Comparison of ENCODE assay signal across 25 cellular contexts in the genomic region with DNA sequence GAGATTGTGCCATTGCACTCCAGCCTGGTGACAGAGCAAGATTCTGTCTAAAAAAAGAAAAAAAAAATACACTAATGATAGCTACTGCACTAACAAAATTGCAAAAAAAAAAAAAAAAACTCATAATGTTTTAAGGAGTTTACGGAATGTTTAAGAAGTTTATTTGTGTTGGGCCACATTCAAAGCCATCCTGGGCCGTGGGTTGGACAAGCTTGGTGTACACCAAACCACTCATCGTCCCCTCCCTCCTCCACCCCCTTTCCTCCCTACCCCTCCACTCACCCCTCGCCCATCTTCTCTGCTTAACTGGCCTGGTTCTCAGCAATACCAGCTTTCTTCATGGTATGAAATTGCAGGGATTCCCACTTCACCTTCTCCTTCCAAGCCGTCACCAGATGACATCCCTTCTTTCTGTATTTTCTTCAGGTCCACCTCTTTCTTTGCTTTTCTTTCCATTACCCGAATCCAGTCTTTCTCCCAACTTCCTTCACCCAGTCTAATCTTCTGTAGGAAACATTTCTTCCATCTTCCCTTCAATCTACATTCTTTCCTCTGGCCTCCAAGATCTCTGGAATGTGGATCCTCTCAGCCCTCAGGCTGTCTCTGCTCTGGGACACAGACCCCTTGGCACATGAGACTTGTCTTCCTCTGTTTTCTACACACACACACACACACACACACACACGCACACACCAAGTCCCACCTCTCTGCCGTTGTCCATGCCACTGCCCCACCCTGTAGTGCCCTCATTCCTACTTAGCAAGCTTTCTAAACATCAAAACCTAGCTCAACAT. TPM values are rescaled to one million over a fixed set of nuclear protein-coding genes. Genes with fewer than 3 reads are reported as not detected.
DNase-seq lines count a peak whose midpoint lies in the region; ATAC-seq and TF ChIP-seq lines count a peak whose summit lies in the region.
"Had no signal": no experiment of that assay in that cellular context is flagged by ENCODE, and none has a peak within 500 bp of the region (broad histone marks: within the 10 kb centered on the region; RNA-seq: fewer than 3 reads in every experiment).

No MANE protein-coding gene starts in this region.

- POLR2A ChIA-PET in CD4-positive, alpha-beta T cell (lab: Charles Lee): no interaction called here

- peaks cover 1% of the 10 kb centered on the region for H3K27me3 ChIP-seq in CD4-positive, alpha-beta T cell (ENCODE audit: control insufficient read depth, insufficient read depth, low read length)
- H3K27me3 ChIP-seq in NT2/D1 (ENCODE audit: insufficient read depth, insufficient read length) (peaks cover 36% of the 10 kb centered on the region), prostate gland (replicated peaks; ENCODE audit: insufficient read depth) (no peaks in the 10 kb centered on the region)
- H3K27me3 ChIP-seq: pancreas, thyroid gland had no signal

- H3K9me3 Mint-ChIP-seq in CD4-positive, alpha-beta T cell: no peaks in the 10 kb centered on the region
- H3K9me3 Mint-ChIP-seq: naive thymus-derived CD8-positive, alpha-beta T cell; stimulated activated naive CD8-positive, alpha-beta T cell treated with anti-CD3 and anti-CD28 coated beads, Interleukin-15, amount 100 ng/mL, for 72 hours; T-helper 2 cell treated with Interferon-gamma antibody and Interleukin-4, amounts not matched to agents 5 μg/mL and 100 μg/mL, for 36 hours had no signal

- H3K4me3 ChIP-seq in NT2/D1 (ENCODE audit: insufficient read length, low read depth): no peak overlapping the region
- no peak overlapping the region for H3K4me3 ChIP-seq in prostate gland
- H3K4me3 ChIP-seq: pancreas, smooth muscle cell, thyroid gland had no signal

- no peak overlapping the region for H3K27ac Mint-ChIP-seq in CD4-positive, alpha-beta T cell
- H3K27ac Mint-ChIP-seq: naive thymus-derived CD8-positive, alpha-beta T cell; stimulated activated naive CD8-positive, alpha-beta T cell treated with anti-CD3 and anti-CD28 coated beads, Interleukin-15, amount 100 ng/mL, for 72 hours; T-helper 2 cell treated with Interferon-gamma antibody and Interleukin-4, amounts not matched to agents 5 μg/mL and 100 μg/mL, for 36 hours had no signal

- TF ChIP-seq POLR2A in prostate gland (IDR thresholded peaks at IDR 0.05): no peak

- no peak for TF ChIP-seq CTCF in CD4-positive, alpha-beta T cell (IDR thresholded peaks at IDR 0.05)
- TF ChIP-seq CTCF in prostate gland (IDR thresholded peaks at IDR 0.05) (no peak), GM10266 (IDR thresholded peaks at IDR 0.05; ENCODE audit: control insufficient read depth, insufficient read depth, low read depth, missing control alignments) (no peak)

- DNase-seq in CD4-positive, alpha-beta T cell: no peak
- DNase-seq in NT2/D1 (ENCODE audit: low read depth, low spot score) (peak; percentile 57), fibroblast of the conjunctiva (ENCODE audit: low read depth) (peak; percentile 3), prostate gland (ENCODE audit: low spot score) (no peak), UCSD-AML1 (lab: John Stamatoyannopoulos, UW; ENCODE audit: unreplicated experiment) (no peak), GM10266 (ENCODE audit: extremely low spot score) (no peak)
- DNase-seq: activated CD4-positive, alpha-beta T cell treated with anti-CD3 and anti-CD28 coated beads for 4 hours; activated naive CD4-positive, alpha-beta T cell treated with Interleukin-2 at 50 U/mL for 16 hours; activated T-cell treated with anti-CD3 and anti-CD28 coated beads, Interleukin-2, amount 50 U/mL, for 48 hours; HCEC 1CT; Karpas-422; kidney; naive thymus-derived CD8-positive, alpha-beta T cell; NCI-H146; NCI-H446 treated with DMSO at 0.1 percent for 48 hours; pancreas; stimulated activated CD4-positive, alpha-beta T cell treated with anti-CD3 and anti-CD28 coated beads, Interleukin-1b, Interleukin-23, amount 100 ng/mL, for 48 hours; stimulated activated CD8-positive, alpha-beta memory T cell treated with anti-CD3 and anti-CD28 coated beads, Interleukin-4, amount 100 ng/mL, for 48 hours; stimulated activated naive CD8-positive, alpha-beta T cell treated with anti-CD3 and anti-CD28 coated beads, Interleukin-15, amount 100 ng/mL, for 72 hours had no signal

- H3K9me3 ChIP-seq in CD4-positive, alpha-beta T cell (ENCODE audit: control insufficient read depth, low read length): no peaks in the 10 kb centered on the region
- H3K9me3 ChIP-seq in NT2/D1 (ENCODE audit: insufficient read depth, low read length): no peaks in the 10 kb centered on the region
- no peaks in the 10 kb centered on the region for H3K9me3 ChIP-seq in prostate gland
- H3K9me3 ChIP-seq: pancreas, thyroid gland had no signal

- H3K4me1 ChIP-seq in NT2/D1 (ENCODE audit: insufficient read depth, insufficient read length) (peaks cover 10% of the 10 kb centered on the region), prostate gland (replicated peaks) (peaks cover 19% of the 10 kb centered on the region)

- 58% methylated on average over 8 of the region's 8 CpGs for WGBS in prostate gland

- H3K36me3 Mint-ChIP-seq in CD4-positive, alpha-beta T cell (ENCODE audit: low read depth): no peaks in the 10 kb centered on the region
- H3K36me3 Mint-ChIP-seq: naive thymus-derived CD8-positive, alpha-beta T cell had no signal

- no peak for ATAC-seq in CD4-positive, alpha-beta T cell (ENCODE audit: poor library complexity)
- no peak for ATAC-seq in GM21360 (IDR thresholded peaks at IDR 0.05; ENCODE audit: unreplicated experiment)
- ATAC-seq: naive thymus-derived CD8-positive, alpha-beta T cell; pancreas; Right ventricle myocardium inferior; stimulated activated naive CD8-positive, alpha-beta T cell treated with anti-CD3 and anti-CD28 coated beads, Interleukin-15, amount 100 ng/mL, for 72 hours had no signal

- no peak overlapping the region for H3K9ac ChIP-seq in NT2/D1 (ENCODE audit: insufficient read length, low read depth)

- H3K36me3 ChIP-seq in NT2/D1 (ENCODE audit: insufficient read depth, insufficient read length, low read length) (no peaks in the 10 kb centered on the region), prostate gland (no peaks in the 10 kb centered on the region)
- H3K36me3 ChIP-seq: pancreas, thyroid gland had no signal

- no peak overlapping the region for H3K27ac ChIP-seq in CD4-positive, alpha-beta T cell (ENCODE audit: low read depth, low read length)
- peak overlapping the region; percentile 92 to 94 for H3K27ac ChIP-seq in prostate gland
- H3K27ac ChIP-seq: pancreas, thyroid gland had no signal

- no peaks in the 10 kb centered on the region for H3K4me1 Mint-ChIP-seq in CD4-positive, alpha-beta T cell (ENCODE audit: low read depth)

- intact Hi-C loops in CD4-positive, alpha-beta T cell (cut with DNase I, micrococcal nuclease): loop anchor here in 1 of 2 experiments (5.0 kb wide), 1 partner anchor 138 kb away; the partner anchor contains the start of gene AP3S2
- intact Hi-C loops in prostate gland (cut with DNase I): loop anchor here (5.0 kb wide), 1 partner anchor 458 kb away; no protein-coding TSS in a partner anchor

- CTCF ChIA-PET in CD4-positive, alpha-beta T cell (lab: Charles Lee): no interaction called here

- H3K4me3 Mint-ChIP-seq in CD4-positive, alpha-beta T cell: peak overlapping the region; percentile 56
- H3K4me3 Mint-ChIP-seq: stimulated activated naive CD8-positive, alpha-beta T cell treated with anti-CD3 and anti-CD28 coated beads, Interleukin-15, amount 100 ng/mL, for 72 hours; T-helper 2 cell treated with Interferon-gamma antibody and Interleukin-4, amounts not matched to agents 5 μg/mL and 100 μg/mL, for 36 hours had no signal

- peaks cover 18% of the 10 kb centered on the region for H3K27me3 Mint-ChIP-seq in CD4-positive, alpha-beta T cell

RNA-seq across cellular contexts. Expression of gene MESP1, which starts 3.5 kb away (rescaled TPM):
- total RNA-seq in CD4-positive, alpha-beta T cell: under 1 TPM in 1 of 2 experiments, not detected in 1; 0.22 TPM
- total RNA-seq in prostate gland: 10 to 100 TPM; 11.5 to 67.4 TPM
- total RNA-seq: smooth muscle cell had no signal

RNA-seq across cellular contexts. Expression of gene MESP2, which starts 21.6 kb away (rescaled TPM):
- not detected for total RNA-seq in CD4-positive, alpha-beta T cell
- total RNA-seq in prostate gland: 1 to 10 TPM in 1 of 2 donors, not detected in 1; 1.4 TPM
- total RNA-seq: liver; naive thymus-derived CD8-positive, alpha-beta T cell; smooth muscle cell had no signal

Comparison
In these comparisons a context has a peak if more than half of its experiments do, and no peak if none do; other contexts are left out.
1. DNase-seq: peak in NT2/D1 (single experiment) and fibroblast of the conjunctiva (single experiment); none in CD4-positive, alpha-beta T cell (0 of 10), prostate gland (single experiment), UCSD-AML1 (single experiment) and GM10266 (single experiment).
2. RNA of gene MESP1, which starts 3.5 kb away (total RNA-seq): 11.5 to 67.4 TPM in prostate gland; 0.22 TPM in CD4-positive, alpha-beta T cell; every median in the first group is over 10 times any median in the second.